18 cellular contexts compared by ENCODE assay signal in genomic region chr6:33729059-33729458, GRCh38. TPM values are rescaled to one million over a fixed set of nuclear protein-coding genes. Genes with fewer than 3 reads are reported as not detected.
DNase-seq lines count a peak whose midpoint lies in the region; ATAC-seq and TF ChIP-seq lines count a peak whose summit lies in the region.
"Had no signal": no experiment of that assay in that cellular context is flagged by ENCODE, and none has a peak within 500 bp of the region (broad histone marks: within the 10 kb centered on the region; RNA-seq: fewer than 3 reads in every experiment).

No MANE protein-coding gene starts in this region.

- H3K4me3 ChIP-seq in heart left ventricle (no peak overlapping the region), body of pancreas (no peak overlapping the region), psoas muscle (no peak overlapping the region), lower leg skin (ENCODE audit: low read depth, poor library complexity, severe bottlenecking) (no peak overlapping the region)
- H3K4me3 ChIP-seq: GM23338 had no signal

- H3K27me3 ChIP-seq in heart left ventricle: peaks cover 0 to 4% (median 0%) of the 10 kb centered on the region in 9 donors
- H3K27me3 ChIP-seq in body of pancreas: no peaks in the 10 kb centered on the region
- no peaks in the 10 kb centered on the region for H3K27me3 ChIP-seq in psoas muscle (ENCODE audit: insufficient read depth in 3 of 3, low read length in 2 of 3)

- WGBS in heart left ventricle, 4 donors: 87 to 96% (median 91%) methylated on average over 5 to 6 of the region's 6 CpGs
- 94 to 96% methylated on average over 4 to 6 of the region's 6 CpGs for WGBS in body of pancreas, 2 donors
- 73 to 87% (median 74%) methylated on average over 6 of the region's 6 CpGs for WGBS in psoas muscle, 3 donors
- 90 to 98% methylated on average over 6 of the region's 6 CpGs for WGBS in lower leg skin, 2 donors

- H3K9me3 ChIP-seq in heart left ventricle (no peaks in the 10 kb centered on the region), body of pancreas (no peaks in the 10 kb centered on the region), psoas muscle (no peaks in the 10 kb centered on the region)

- TF ChIP-seq POLR2A in heart left ventricle (IDR thresholded peaks at IDR 0.05) (no peak), body of pancreas (IDR thresholded peaks at IDR 0.05) (no peak), lower leg skin (IDR thresholded peaks at IDR 0.05) (no peak)

- intact Hi-C loops in heart left ventricle (cut with DNase I): loop anchor here in 2 of 10 donors (2.0 to 5.0 kb wide), 2 partner anchors 18 to 33 kb away; partner anchors contain the start of gene IP6K3 (in 1 of the 2)
- intact Hi-C loops in cardiac septum (cut with DNase I): no loop called here
- intact Hi-C loops in body of pancreas (cut with DNase I): no loop called here
- intact Hi-C loops in psoas muscle (cut with DNase I): no loop called here
- intact Hi-C loops in lower leg skin (cut with DNase I; ENCODE audit: low total_unique reads): no loop called here

- H3K4me1 ChIP-seq in heart left ventricle (peaks cover 3 to 81% (median 40%) of the 10 kb centered on the region in 12 donors), body of pancreas (peaks cover 35% of the 10 kb centered on the region), psoas muscle (peaks cover 66% of the 10 kb centered on the region)

- peaks cover 0 to 30% (median 0%) of the 10 kb centered on the region in 9 donors for H3K36me3 ChIP-seq in heart left ventricle
- no peaks in the 10 kb centered on the region for H3K36me3 ChIP-seq in body of pancreas (replicated peaks in 1 of 2; ENCODE audit: insufficient read depth in 1 of 2, low read depth in 2 of 2)
- peaks cover 3 to 85% of the 10 kb centered on the region in 2 donors for H3K36me3 ChIP-seq in psoas muscle (ENCODE audit: insufficient read depth in 1 of 2, low read depth in 1 of 2)

- DNase-seq in heart left ventricle (no peak), cardiac septum (ENCODE audit: low spot score) (no peak), body of pancreas (no peak), psoas muscle (no peak), lower leg skin (ENCODE audit: low spot score in 2 of 2) (no peak), SIG-M5 treated with dmso at 0.1 percent for 504 hours (lab: John Stamatoyannopoulos, UW; ENCODE audit: unreplicated experiment) (no peak)
- no peak for DNase-seq in activated naive CD4-positive, alpha-beta T cell (lab: John Stamatoyannopoulos, UW)
- DNase-seq: 8988T; AML-193; C1 segment of cervical spinal cord; CD8-positive, alpha-beta T cell; COR-L47; DMS153; DMS79 treated with DMSO at 0.1 percent for 48 hours; EL; H7 had no signal

- peak overlapping the region in 11 of 12 donors; percentile 36 to 91 (median 82) for H3K27ac ChIP-seq in heart left ventricle
- H3K27ac ChIP-seq in 22Rv1: peak overlapping the region; percentile 98; the same call in 1 of the 2 replicates
- H3K27ac ChIP-seq in body of pancreas: peak overlapping the region; percentile 62 to 83 (median 78)
- H3K27ac ChIP-seq in psoas muscle: peak overlapping the region; percentile 100

- ATAC-seq in heart left ventricle (no peak), body of pancreas (no peak), psoas muscle (no peak)
- ATAC-seq: CD8-positive, alpha-beta T cell; GM23338 had no signal

- TF ChIP-seq CTCF in heart left ventricle (IDR thresholded peaks at IDR 0.05) (no peak), 22Rv1 (IDR thresholded peaks at IDR 0.05) (no peak), body of pancreas (IDR thresholded peaks at IDR 0.05) (no peak), psoas muscle (IDR thresholded peaks at IDR 0.05) (no peak), lower leg skin (IDR thresholded peaks at IDR 0.05) (no peak)

RNA-seq across cellular contexts. Expression of gene UQCC2, which starts 17.6 kb away (rescaled TPM):
- total RNA-seq in heart left ventricle (100 to 1,000 TPM in 8 of 9 donors, 10 to 100 TPM in 1; 88.5 to 298 (median 195) TPM), cardiac septum (209 TPM), body of pancreas (10 to 100 TPM in 1 of 2 donors, 1 to 10 TPM in 1; 4.0 to 17.6 TPM), psoas muscle (100 to 1,000 TPM; 118 to 184 (median 145) TPM), lower leg skin (10 to 100 TPM in 2 of 4 donors, 1 to 10 TPM in 2; 8.5 to 20.4 (median 10.2) TPM)
- polyA plus RNA-seq in heart left ventricle (100 to 1,000 TPM; 123 to 496 TPM), psoas muscle (100 to 1,000 TPM; 129 to 158 (median 141) TPM)

RNA-seq across cellular contexts. Expression of gene IP6K3, which starts 17.6 kb away (rescaled TPM):
- total RNA-seq in heart left ventricle: 10 to 100 TPM; 11.7 to 72.4 (median 30.8) TPM
- polyA plus RNA-seq in heart left ventricle: 10 to 100 TPM; 16.9 to 59.2 TPM
- 16.6 TPM for total RNA-seq in cardiac septum
- not detected for total RNA-seq in body of pancreas
- 100 to 1,000 TPM; 113 to 363 (median 306) TPM for total RNA-seq in psoas muscle
- 100 to 1,000 TPM in 2 of 3 donors, 10 to 100 TPM in 1; 95.7 to 220 (median 175) TPM for polyA plus RNA-seq in psoas muscle
- under 1 TPM in 1 of 4 donors, not detected in 3; 0.45 TPM for total RNA-seq in lower leg skin
- total RNA-seq: CD8-positive, alpha-beta T cell had no signal

RNA-seq across cellular contexts. Expression of gene LEMD2, which starts 59.9 kb away (rescaled TPM):
- 10 to 100 TPM; 21.2 to 41.5 (median 25.7) TPM for total RNA-seq in heart left ventricle
- polyA plus RNA-seq in heart left ventricle: 10 to 100 TPM; 29.9 to 51.3 TPM
- 29.6 TPM for total RNA-seq in cardiac septum
- total RNA-seq in body of pancreas: 10 to 100 TPM; 32.7 to 48.8 TPM
- 10 to 100 TPM; 21.3 to 38.8 (median 24.5) TPM for total RNA-seq in psoas muscle
- polyA plus RNA-seq in psoas muscle: 10 to 100 TPM; 37.3 to 63.3 (median 45.0) TPM
- total RNA-seq in lower leg skin: 10 to 100 TPM; 57.5 to 93.6 (median 68.1) TPM

Comparison
In these comparisons a context has a peak if more than half of its experiments do, and no peak if none do; other contexts are left out.
1. RNA of gene IP6K3, which starts 17.6 kb away (total RNA-seq): 113 to 363 TPM in psoas muscle, 11.7 to 72.4 TPM in heart left ventricle and 16.6 TPM in cardiac septum (single experiment); 0.45 TPM in lower leg skin and not detected in body of pancreas; every median in the first group is over 4 times any median in the second.
2. Peak in every context shown above with its lines, with median percentiles within 50 percentile points of each other: H3K27ac ChIP-seq.